Comparison of ENCODE assay signal across 7 cellular contexts in the genomic region with DNA sequence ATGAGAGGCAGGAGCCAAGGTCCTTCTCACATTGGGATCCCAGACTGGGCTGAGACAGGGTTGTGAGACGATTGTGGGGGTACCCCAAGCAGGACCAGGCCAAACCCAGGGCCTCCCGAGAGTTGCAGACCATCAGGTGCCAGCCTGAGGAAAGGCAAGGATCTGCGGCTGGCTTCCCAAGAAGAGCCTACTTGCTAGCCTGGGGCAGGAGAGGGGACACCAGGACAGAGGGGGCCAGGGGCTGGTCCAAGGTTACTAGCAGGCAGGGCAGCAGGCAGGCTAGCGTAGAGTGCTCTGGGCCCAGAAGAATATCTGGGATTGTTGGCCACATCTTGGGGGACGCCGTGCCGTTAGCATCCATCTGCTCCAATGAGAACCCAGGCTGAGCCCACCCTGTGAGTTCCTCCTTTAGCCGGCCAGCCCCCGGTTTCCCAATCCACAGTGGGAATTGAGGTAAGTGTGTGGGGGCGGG. TPM values are rescaled to one million over a fixed set of nuclear protein-coding genes. Genes with fewer than 3 reads are reported as not detected.
DNase-seq lines count a peak whose midpoint lies in the region; ATAC-seq and TF ChIP-seq lines count a peak whose summit lies in the region.

No MANE protein-coding gene starts in this region.

- intact Hi-C loops in activated T-helper 2 cell treated with anti-CD3 and anti-CD28 coated beads, Interferon-gamma antibody, Interleukin-2, Interleukin-4, amounts not matched to agents 10 μg/mL and 5 μg/mL and 100 μg/mL, durations not matched to agents 14 hours and 24 hours and 36 hours (cut with micrococcal nuclease) = loop anchor here (1.0 to 10.0 kb wide), 3 partner anchors 21 to 1074 kb away; no protein-coding TSS in a partner anchor

- peak overlapping the region; percentile 78 for H3K27ac ChIP-seq in HL-60 (replicated peaks)

- peak overlapping the region; percentile 24 for H3K9ac ChIP-seq in iPS-15b (ENCODE audit: low read depth, low read length)

- H3K4me3 ChIP-seq in HL-60 (replicated peaks; ENCODE audit: insufficient read depth, low read length) (peak overlapping the region; percentile 71), iPS-15b (ENCODE audit: low read depth, low read length) (peak overlapping the region; percentile 59)

- peaks cover 25% of the 10 kb centered on the region for H3K4me1 Mint-ChIP-seq in activated T-helper 2 cell treated with anti-CD3 and anti-CD28 coated beads, Interferon-gamma antibody, Interleukin-2, Interleukin-4, amounts not matched to agents 10 μg/mL and 5 μg/mL and 100 μg/mL, durations not matched to agents 14 hours and 24 hours and 36 hours (ENCODE audit: low read depth)
- peaks cover 61% of the 10 kb centered on the region for H3K4me1 Mint-ChIP-seq in stimulated activated memory B cell treated with anti-CD40 and anti-IgM and Interleukin-4, amounts not matched to agents 10 μg/mL and 1 μg/mL and 100 μg/mL, for 72 hours

- TF ChIP-seq CTCF in HL-60 (IDR thresholded peaks at IDR 0.05; ENCODE audit: insufficient read depth, low read length) = no peak

- peaks cover 3% of the 10 kb centered on the region for H3K4me1 ChIP-seq in iPS-15b (ENCODE audit: control insufficient read depth, insufficient read depth, low read length)

- H3K9me3 ChIP-seq in iPS-15b (ENCODE audit: control insufficient read depth, insufficient read depth, low read length) = no peaks in the 10 kb centered on the region

- peak overlapping the region; percentile 95 for H3K4me3 Mint-ChIP-seq in activated T-helper 2 cell treated with anti-CD3 and anti-CD28 coated beads, Interferon-gamma antibody, Interleukin-2, Interleukin-4, amounts not matched to agents 10 μg/mL and 5 μg/mL and 100 μg/mL, durations not matched to agents 14 hours and 24 hours and 36 hours (ENCODE audit: low read depth)
- H3K4me3 Mint-ChIP-seq in stimulated activated memory B cell treated with anti-CD40 and anti-IgM and Interleukin-4, amounts not matched to agents 10 μg/mL and 1 μg/mL and 100 μg/mL, for 72 hours = peak overlapping the region; percentile 79

- peaks cover 93% of the 10 kb centered on the region for H3K36me3 Mint-ChIP-seq in activated T-helper 2 cell treated with anti-CD3 and anti-CD28 coated beads, Interferon-gamma antibody, Interleukin-2, Interleukin-4, amounts not matched to agents 10 μg/mL and 5 μg/mL and 100 μg/mL, durations not matched to agents 14 hours and 24 hours and 36 hours (ENCODE audit: low read depth)
- H3K36me3 Mint-ChIP-seq in stimulated activated memory B cell treated with anti-CD40 and anti-IgM and Interleukin-4, amounts not matched to agents 10 μg/mL and 1 μg/mL and 100 μg/mL, for 72 hours = peaks cover 50% of the 10 kb centered on the region

- peak overlapping the region; percentile 100 for H3K27ac Mint-ChIP-seq in activated T-helper 2 cell treated with anti-CD3 and anti-CD28 coated beads, Interferon-gamma antibody, Interleukin-2, Interleukin-4, amounts not matched to agents 10 μg/mL and 5 μg/mL and 100 μg/mL, durations not matched to agents 14 hours and 24 hours and 36 hours
- H3K27ac Mint-ChIP-seq in stimulated activated memory B cell treated with anti-CD40 and anti-IgM and Interleukin-4, amounts not matched to agents 10 μg/mL and 1 μg/mL and 100 μg/mL, for 72 hours = peak overlapping the region; percentile 87

- no peaks in the 10 kb centered on the region for H3K27me3 Mint-ChIP-seq in activated T-helper 2 cell treated with anti-CD3 and anti-CD28 coated beads, Interferon-gamma antibody, Interleukin-2, Interleukin-4, amounts not matched to agents 10 μg/mL and 5 μg/mL and 100 μg/mL, durations not matched to agents 14 hours and 24 hours and 36 hours (ENCODE audit: low read depth)
- H3K27me3 Mint-ChIP-seq in stimulated activated memory B cell treated with anti-CD40 and anti-IgM and Interleukin-4, amounts not matched to agents 10 μg/mL and 1 μg/mL and 100 μg/mL, for 72 hours = no peaks in the 10 kb centered on the region

- H3K27me3 ChIP-seq in HL-60 (ENCODE audit: insufficient read depth, poor library complexity, severe bottlenecking) (no peaks in the 10 kb centered on the region), iPS-15b (ENCODE audit: control insufficient read depth, insufficient read depth, low read length) (peaks cover 54% of the 10 kb centered on the region)

- no peaks in the 10 kb centered on the region for H3K36me3 ChIP-seq in iPS-15b (ENCODE audit: control insufficient read depth, insufficient read depth, low read length)

- H3K9me3 Mint-ChIP-seq in activated T-helper 2 cell treated with anti-CD3 and anti-CD28 coated beads, Interferon-gamma antibody, Interleukin-2, Interleukin-4, amounts not matched to agents 10 μg/mL and 5 μg/mL and 100 μg/mL, durations not matched to agents 14 hours and 24 hours and 36 hours = no peaks in the 10 kb centered on the region
- H3K9me3 Mint-ChIP-seq in stimulated activated memory B cell treated with anti-CD40 and anti-IgM and Interleukin-4, amounts not matched to agents 10 μg/mL and 1 μg/mL and 100 μg/mL, for 72 hours = no peaks in the 10 kb centered on the region

- no peak for ATAC-seq in stimulated activated memory B cell treated with anti-CD40 and anti-IgM and Interleukin-4, amounts not matched to agents 10 μg/mL and 1 μg/mL and 100 μg/mL, for 72 hours
- ATAC-seq in GM19397 (IDR thresholded peaks at IDR 0.05; ENCODE audit: unreplicated experiment) = no peak

- DNase-seq in HL-60 (ENCODE audit: low read depth in 1 of 2, low spot score in 1 of 2) (peak in 1 of 2 experiments; percentile 31), epidermal melanocyte (ENCODE audit: insufficient read length, low spot score) (no peak), NCI-H526 treated with DMSO at 0.1 percent for 48 hours (lab: John Stamatoyannopoulos, UW) (no peak)
- no peak for DNase-seq in activated T-helper 2 cell treated with anti-CD3 and anti-CD28 coated beads, Interferon-gamma antibody, Interleukin-2, Interleukin-4, amounts not matched to agents 10 μg/mL and 5 μg/mL and 100 μg/mL, durations not matched to agents 14 hours and 24 hours and 36 hours (ENCODE audit: low spot score)

RNA-seq across cellular contexts. Expression of a gene that starts 0.5 kb away (rescaled TPM):
- total RNA-seq in activated T-helper 2 cell treated with anti-CD3 and anti-CD28 coated beads, Interferon-gamma antibody, Interleukin-2, Interleukin-4, amounts not matched to agents 10 μg/mL and 5 μg/mL and 100 μg/mL, durations not matched to agents 14 hours and 24 hours and 36 hours = 351 and 355 TPM in 2 replicates

RNA-seq across cellular contexts. Expression of a gene that starts 5.9 kb away (rescaled TPM):
- total RNA-seq in activated T-helper 2 cell treated with anti-CD3 and anti-CD28 coated beads, Interferon-gamma antibody, Interleukin-2, Interleukin-4, amounts not matched to agents 10 μg/mL and 5 μg/mL and 100 μg/mL, durations not matched to agents 14 hours and 24 hours and 36 hours = 178 and 190 TPM in 2 replicates

RNA-seq across cellular contexts. Expression of a gene that starts 41.7 kb away (rescaled TPM):
- 61.7 and 68.7 TPM in 2 replicates for total RNA-seq in activated T-helper 2 cell treated with anti-CD3 and anti-CD28 coated beads, Interferon-gamma antibody, Interleukin-2, Interleukin-4, amounts not matched to agents 10 μg/mL and 5 μg/mL and 100 μg/mL, durations not matched to agents 14 hours and 24 hours and 36 hours

RNA-seq across cellular contexts. Expression of a gene that starts 43.5 kb away (rescaled TPM):
- 35.2 and 37.2 TPM in 2 replicates for total RNA-seq in activated T-helper 2 cell treated with anti-CD3 and anti-CD28 coated beads, Interferon-gamma antibody, Interleukin-2, Interleukin-4, amounts not matched to agents 10 μg/mL and 5 μg/mL and 100 μg/mL, durations not matched to agents 14 hours and 24 hours and 36 hours
